Comparison of ENCODE assay signal across 25 cellular contexts in the genomic region with DNA sequence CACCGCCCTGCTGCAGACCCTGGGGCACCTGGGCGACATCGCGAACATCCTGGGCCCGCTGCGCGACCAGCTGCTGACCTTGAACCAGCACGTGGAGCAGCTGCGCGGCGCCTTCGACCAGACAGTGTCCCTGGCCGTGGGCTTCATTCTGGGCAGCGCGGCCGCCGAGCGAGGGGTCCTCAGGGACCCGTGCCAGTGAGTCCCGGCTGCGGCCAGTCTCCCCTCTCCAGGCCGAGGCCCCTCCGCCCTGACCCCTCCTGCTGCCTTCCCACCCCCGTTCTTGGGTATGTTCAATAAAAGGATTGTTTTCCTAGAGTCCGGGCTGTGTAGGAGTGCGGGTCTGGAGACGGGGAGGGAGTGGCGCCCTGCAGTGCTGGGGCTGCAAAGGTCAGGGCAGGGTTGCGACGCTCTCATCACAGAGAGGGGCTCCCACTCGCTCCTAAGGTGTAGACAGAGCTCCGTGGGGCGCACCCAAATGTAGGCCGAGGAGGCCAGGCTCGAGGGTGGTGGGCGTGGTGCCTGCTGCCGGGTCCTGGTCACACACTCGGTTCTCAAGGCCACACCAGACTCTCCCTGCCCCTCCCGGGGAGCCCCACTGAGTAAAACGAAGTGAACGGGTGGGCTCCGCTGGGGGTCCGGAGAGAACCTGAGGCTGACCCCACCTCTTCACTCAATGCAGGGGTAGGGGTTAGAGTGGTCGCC. TPM values are rescaled to one million over a fixed set of nuclear protein-coding genes. Genes with fewer than 3 reads are reported as not detected.
A peak's percentile ranks its signal among the peaks of the same experiment; 100 is the strongest.
DNase-seq lines count a peak whose midpoint lies in the region; ATAC-seq and TF ChIP-seq lines count a peak whose summit lies in the region.
"Had no signal": no experiment of that assay in that cellular context is flagged by ENCODE, and none has a peak within 500 bp of the region (broad histone marks: within the 10 kb centered on the region; RNA-seq: fewer than 3 reads in every experiment).

No MANE protein-coding gene starts in this region.

- no peak for DNase-seq in stimulated activated naive CD8-positive, alpha-beta T cell treated with anti-CD3 and anti-CD28 coated beads, Interleukin-15, amount 100 ng/mL, for 72 hours
- DNase-seq in stimulated activated naive CD8-positive, alpha-beta T cell treated with anti-CD3 and anti-CD28 coated beads, Interleukin-15, Interleukin-2, amounts not matched to agents 100 U/mL and 50 U/mL, for 24 hours = no peak
- no peak for DNase-seq in mesothelial cell of epicardium (ENCODE audit: low spot score in 2 of 2, unreplicated experiment in 2 of 2)
- no peak for DNase-seq in NOMO-1 treated with DMSO at 0.1 percent for 48 hours (lab: John Stamatoyannopoulos, UW; ENCODE audit: unreplicated experiment)
- DNase-seq in natural killer cell treated with Interleukin-12 subunit alpha and Interleukin-12 subunit beta and Interleukin-15 and Interleukin-18, amount 100 ng/mL, for 72 hours (ENCODE audit: low spot score) = no peak
- DNase-seq in mesenteric fat pad (ENCODE audit: low spot score) = no peak
- no peak for DNase-seq in left ventricle myocardium inferior
- DNase-seq: activated gamma-delta T cell treated with Interleukin-2 at 50 U/mL for 16 hours; CD4-positive, alpha-beta T cell; head of caudate nucleus; KBM-7; natural killer cell; NCI-H187; NCI-H2227 treated with DMSO at 0.1 percent for 48 hours; SJCRH30; spleen; stimulated activated CD8-positive, alpha-beta memory T cell treated with anti-CD3 and anti-CD28 coated beads, Interleukin-4, amount 100 ng/mL, for 48 hours had no signal

- peak overlapping the region; percentile 39 to 77 for H3K4me3 Mint-ChIP-seq in stimulated activated naive CD8-positive, alpha-beta T cell treated with anti-CD3 and anti-CD28 coated beads, Interleukin-15, amount 100 ng/mL, for 72 hours
- peak overlapping the region; percentile 45 to 72 (median 53) for H3K4me3 Mint-ChIP-seq in brain
- H3K4me3 Mint-ChIP-seq in mesothelial cell of epicardium = peak overlapping the region; percentile 36
- no peak overlapping the region for H3K4me3 Mint-ChIP-seq in natural killer cell treated with Interleukin-12 subunit alpha and Interleukin-12 subunit beta and Interleukin-15 and Interleukin-18, amount 100 ng/mL, for 72 hours
- H3K4me3 Mint-ChIP-seq: CD4-positive, alpha-beta T cell; natural killer cell had no signal

- peaks cover 99% of the 10 kb centered on the region for H3K27me3 ChIP-seq in left ventricle myocardium inferior (ENCODE audit: low read depth)
- H3K27me3 ChIP-seq: SJCRH30 had no signal

- H3K36me3 ChIP-seq in left ventricle myocardium inferior = no peaks in the 10 kb centered on the region
- H3K36me3 ChIP-seq: ascending aorta, SJCRH30, spleen, thoracic aorta had no signal

- peaks cover 39% of the 10 kb centered on the region for H3K4me1 Mint-ChIP-seq in stimulated activated naive CD8-positive, alpha-beta T cell treated with anti-CD3 and anti-CD28 coated beads, Interleukin-15, amount 100 ng/mL, for 72 hours
- peaks cover 8% of the 10 kb centered on the region for H3K4me1 Mint-ChIP-seq in brain
- peaks cover 14% of the 10 kb centered on the region for H3K4me1 Mint-ChIP-seq in mesothelial cell of epicardium
- H3K4me1 Mint-ChIP-seq in natural killer cell treated with Interleukin-12 subunit alpha and Interleukin-12 subunit beta and Interleukin-15 and Interleukin-18, amount 100 ng/mL, for 72 hours (ENCODE audit: low read depth in 2 of 2) = peaks cover 0 to 12% of the 10 kb centered on the region in 2 donors

- no peak for ATAC-seq in stimulated activated naive CD8-positive, alpha-beta T cell treated with anti-CD3 and anti-CD28 coated beads, Interleukin-15, amount 100 ng/mL, for 72 hours
- no peak for ATAC-seq in stimulated activated naive CD8-positive, alpha-beta T cell treated with anti-CD3 and anti-CD28 coated beads, Interleukin-15, Interleukin-2, amounts not matched to agents 100 U/mL and 50 U/mL, for 24 hours
- ATAC-seq in natural killer cell treated with Interleukin-12 subunit alpha and Interleukin-12 subunit beta and Interleukin-15 and Interleukin-18, amount 100 ng/mL, for 72 hours = no peak
- ATAC-seq: activated CD4-positive, CD25-positive, alpha-beta regulatory T cell treated with anti-CD3 and anti-CD28 coated beads, Interleukin-2, amount 50 U/mL, for 24 hours; HCT116 had no signal

- no peaks in the 10 kb centered on the region for H3K9me3 ChIP-seq in left ventricle myocardium inferior (replicated peaks)
- H3K9me3 ChIP-seq: ascending aorta, SJCRH30, spleen, thoracic aorta had no signal

- H3K27ac ChIP-seq in left ventricle myocardium inferior (replicated peaks) = no peak overlapping the region
- H3K27ac ChIP-seq: ascending aorta, SJCRH30, spleen, thoracic aorta had no signal

- TF ChIP-seq CTCF in brain (conservative IDR thresholded peaks at IDR 0.05) = no peak
- TF ChIP-seq CTCF in mesothelial cell of epicardium (IDR thresholded peaks at IDR 0.05; ENCODE audit: unreplicated experiment) = no peak
- no peak for TF ChIP-seq CTCF in left ventricle myocardium inferior (IDR thresholded peaks at IDR 0.05; ENCODE audit: borderline replicate concordance)

- no peak overlapping the region for H3K27ac Mint-ChIP-seq in stimulated activated naive CD8-positive, alpha-beta T cell treated with anti-CD3 and anti-CD28 coated beads, Interleukin-15, amount 100 ng/mL, for 72 hours
- H3K27ac Mint-ChIP-seq in brain = no peak overlapping the region
- no peak overlapping the region for H3K27ac Mint-ChIP-seq in mesothelial cell of epicardium
- no peak overlapping the region for H3K27ac Mint-ChIP-seq in natural killer cell treated with Interleukin-12 subunit alpha and Interleukin-12 subunit beta and Interleukin-15 and Interleukin-18, amount 100 ng/mL, for 72 hours
- H3K27ac Mint-ChIP-seq: CD4-positive, alpha-beta T cell; natural killer cell had no signal

- intact Hi-C loops in left ventricle myocardium inferior (cut with micrococcal nuclease) = no loop called here

- no peak overlapping the region for H3K4me3 ChIP-seq in left ventricle myocardium inferior
- H3K4me3 ChIP-seq: SJCRH30 had no signal

- no peaks in the 10 kb centered on the region for H3K36me3 Mint-ChIP-seq in brain
- H3K36me3 Mint-ChIP-seq in mesothelial cell of epicardium = no peaks in the 10 kb centered on the region
- H3K36me3 Mint-ChIP-seq in natural killer cell treated with Interleukin-12 subunit alpha and Interleukin-12 subunit beta and Interleukin-15 and Interleukin-18, amount 100 ng/mL, for 72 hours = no peaks in the 10 kb centered on the region
- H3K36me3 Mint-ChIP-seq: natural killer cell had no signal

- H3K9me3 Mint-ChIP-seq in stimulated activated naive CD8-positive, alpha-beta T cell treated with anti-CD3 and anti-CD28 coated beads, Interleukin-15, amount 100 ng/mL, for 72 hours = no peaks in the 10 kb centered on the region
- H3K9me3 Mint-ChIP-seq in brain (peaks cover 0 to 6% (median 2%) of the 10 kb centered on the region in 5 experiments), mesothelial cell of epicardium (no peaks in the 10 kb centered on the region)
- H3K9me3 Mint-ChIP-seq in natural killer cell treated with Interleukin-12 subunit alpha and Interleukin-12 subunit beta and Interleukin-15 and Interleukin-18, amount 100 ng/mL, for 72 hours = no peaks in the 10 kb centered on the region
- H3K9me3 Mint-ChIP-seq: CD4-positive, alpha-beta T cell; natural killer cell had no signal

- peaks cover 17% of the 10 kb centered on the region for H3K4me1 ChIP-seq in left ventricle myocardium inferior
- H3K4me1 ChIP-seq: ascending aorta, SJCRH30 had no signal

- H3K27me3 Mint-ChIP-seq in stimulated activated naive CD8-positive, alpha-beta T cell treated with anti-CD3 and anti-CD28 coated beads, Interleukin-15, amount 100 ng/mL, for 72 hours = peaks cover 94% of the 10 kb centered on the region
- H3K27me3 Mint-ChIP-seq in brain (peaks cover 86% of the 10 kb centered on the region), mesothelial cell of epicardium (ENCODE audit: low read depth) (peaks cover 86% of the 10 kb centered on the region)
- H3K27me3 Mint-ChIP-seq in natural killer cell treated with Interleukin-12 subunit alpha and Interleukin-12 subunit beta and Interleukin-15 and Interleukin-18, amount 100 ng/mL, for 72 hours = peaks cover 15 to 36% of the 10 kb centered on the region in 2 donors

RNA-seq across cellular contexts. Expression of a gene that starts 1.4 kb away (rescaled TPM):
- polyA plus RNA-seq in brain (ENCODE audit: insufficient read depth, low read depth, low replicate concordance) = not detected
- total RNA-seq in mesothelial cell of epicardium (not detected in 3 replicates), mesenteric fat pad (not detected), left ventricle myocardium inferior (not detected)
- not detected for total RNA-seq in natural killer cell treated with Interleukin-12 subunit alpha and Interleukin-12 subunit beta and Interleukin-15 and Interleukin-18, amount 100 ng/mL, for 72 hours
- total RNA-seq: ascending aorta; CD4-positive, alpha-beta T cell; cerebellum; SJCRH30; T-helper 2 cell treated with Interferon-gamma antibody and Interleukin-4, amounts not matched to agents 100 ng/mL and 5 ng/mL, for 36 hours; thoracic aorta had no signal
- polyA plus RNA-seq: keratinocyte had no signal

RNA-seq across cellular contexts. Expression of a gene that starts 6.3 kb away (rescaled TPM):
- polyA plus RNA-seq in brain (ENCODE audit: insufficient read depth, low read depth, low replicate concordance) = not detected
- total RNA-seq in mesothelial cell of epicardium (0.07 to 0.09 TPM in 2 of 3 replicates, not detected in the other), mesenteric fat pad (4.0 TPM), left ventricle myocardium inferior (0.33 TPM)
- not detected for total RNA-seq in natural killer cell treated with Interleukin-12 subunit alpha and Interleukin-12 subunit beta and Interleukin-15 and Interleukin-18, amount 100 ng/mL, for 72 hours
- total RNA-seq: T-helper 2 cell treated with Interferon-gamma antibody and Interleukin-4, amounts not matched to agents 100 ng/mL and 5 ng/mL, for 36 hours had no signal
- polyA plus RNA-seq: keratinocyte had no signal

RNA-seq across cellular contexts. Expression of a gene that starts 45.3 kb away (rescaled TPM):
- 0.15 TPM for polyA plus RNA-seq in brain (ENCODE audit: insufficient read depth, low read depth, low replicate concordance)
- total RNA-seq in mesothelial cell of epicardium (14.3 to 16.9 TPM (median 16.9 TPM) in 3 replicates), mesenteric fat pad (12.0 TPM), left ventricle myocardium inferior (1.4 TPM)
- total RNA-seq in natural killer cell treated with Interleukin-12 subunit alpha and Interleukin-12 subunit beta and Interleukin-15 and Interleukin-18, amount 100 ng/mL, for 72 hours = 100 to 1,000 TPM; 202 to 211 TPM

Comparison
In these comparisons a context has a peak if more than half of its experiments do, and no peak if none do; other contexts are left out.
1. RNA of a gene that starts 45.3 kb away (total RNA-seq): 202 to 211 TPM in natural killer cell treated with Interleukin-12 subunit alpha and Interleukin-12 subunit beta and Interleukin-15 and Interleukin-18, amount 100 ng/mL, for 72 hours; 14.3 to 16.9 TPM in mesothelial cell of epicardium, 12.0 TPM in mesenteric fat pad (single experiment) and 1.4 TPM in left ventricle myocardium inferior (single experiment); every median in the first group is over 10 times any median in the second.